ENCODE assay signal across 9 cellular contexts in genomic region chr14:39426605-39427004, GRCh38. TPM values are rescaled to one million over a fixed set of nuclear protein-coding genes. Genes with fewer than 3 reads are reported as not detected.
A peak's percentile ranks its signal among the peaks of the same experiment; 100 is the strongest.
DNase-seq lines count a peak whose midpoint lies in the region; ATAC-seq and TF ChIP-seq lines count a peak whose summit lies in the region.
"Had no signal": no experiment of that assay in that cellular context is flagged by ENCODE, and none has a peak within 500 bp of the region (broad histone marks: within the 10 kb centered on the region; RNA-seq: fewer than 3 reads in every experiment).

No MANE protein-coding gene starts in this region.

- H3K4me3 Mint-ChIP-seq in T-cell, result peak overlapping the region; percentile 0 to 24 (median 14)

- CTCF ChIA-PET in T-cell (lab: Charles Lee), result interaction anchor here (0.7 to 1.8 kb wide), 8 partner anchors 9 to 319 kb away, joined by 3 to 10 read pairs (median 3); no protein-coding TSS in a partner anchor

- peaks cover 7% of the 10 kb centered on the region for H3K36me3 Mint-ChIP-seq in T-cell

- H3K4me1 Mint-ChIP-seq in T-cell, result peaks cover 81 to 88% (median 87%) of the 10 kb centered on the region in 3 donors

- TF ChIP-seq CTCF in HFF-Myc (IDR thresholded peaks at IDR 0.05; ENCODE audit: low read depth, low read length, missing control alignments), result peak; percentile 3

- H3K27me3 Mint-ChIP-seq in T-cell, result no peaks in the 10 kb centered on the region

- H3K9me3 Mint-ChIP-seq in T-cell, result no peaks in the 10 kb centered on the region

- in situ Hi-C loops in Caki2 (cut with HindIII; ENCODE audit: low pct_unique_long_range_greater_than_20kb, low sequenced_read_pairs), result no loop called here

- ATAC-seq in T-cell (replicated peaks in 1 of 4), result peak in 1 of 4 experiments; percentile 21
- no peak for ATAC-seq in HG02852 (IDR thresholded peaks at IDR 0.05; ENCODE audit: unreplicated experiment)
- ATAC-seq in HG03457 (IDR thresholded peaks at IDR 0.05; ENCODE audit: unreplicated experiment), result no peak
- ATAC-seq in HG03442 (IDR thresholded peaks at IDR 0.05; ENCODE audit: unreplicated experiment), result no peak

- no peak overlapping the region for H3K4me3 ChIP-seq in HFF-Myc (replicated peaks; ENCODE audit: low read depth, low read length)
- H3K4me3 ChIP-seq: SJCRH30 had no signal

- H3K27ac Mint-ChIP-seq in T-cell, result peak overlapping the region; percentile 0 to 36

- DNase-seq in Caki2 (ENCODE audit: low read depth), result peak; percentile 18
- peak; percentile 42 for DNase-seq in HFF-Myc (ENCODE audit: extremely low read depth, low read depth)
- DNase-seq in T-cell, result no peak
- peak; percentile 54 for DNase-seq in kidney glomerular epithelial cell (lab: John Stamatoyannopoulos, UW)
- DNase-seq in NCI-H2081 treated with DMSO at 0.1 percent for 48 hours (lab: John Stamatoyannopoulos, UW), result no peak

- POLR2A ChIA-PET in T-cell (lab: Charles Lee), result interaction anchor here (0.6 to 1.5 kb wide), 3 partner anchors 10 to 134 kb away, joined by 3 to 4 read pairs (median 4); no protein-coding TSS in a partner anchor

RNA-seq across cellular contexts. Expression of gene FBXO33, which starts 5.6 kb away (rescaled TPM):
- total RNA-seq in Caki2 (2014; rRNA removed; shearing (Covaris generic); ENCODE audit: low replicate concordance), result 3.2 and 15.3 TPM in 2 replicates
- total RNA-seq in T-cell, result 10 to 100 TPM; 22.5 to 64.0 (median 28.4) TPM

Comparison
In these comparisons a context has a peak if more than half of its experiments do, and no peak if none do; other contexts are left out.
1. DNase-seq: peak in Caki2 (single experiment), HFF-Myc (single experiment) and kidney glomerular epithelial cell (single experiment); none in T-cell (0 of 34) and NCI-H2081 treated with DMSO at 0.1 percent for 48 hours (single experiment).